24 cellular contexts compared by ENCODE assay signal in the genomic region with DNA sequence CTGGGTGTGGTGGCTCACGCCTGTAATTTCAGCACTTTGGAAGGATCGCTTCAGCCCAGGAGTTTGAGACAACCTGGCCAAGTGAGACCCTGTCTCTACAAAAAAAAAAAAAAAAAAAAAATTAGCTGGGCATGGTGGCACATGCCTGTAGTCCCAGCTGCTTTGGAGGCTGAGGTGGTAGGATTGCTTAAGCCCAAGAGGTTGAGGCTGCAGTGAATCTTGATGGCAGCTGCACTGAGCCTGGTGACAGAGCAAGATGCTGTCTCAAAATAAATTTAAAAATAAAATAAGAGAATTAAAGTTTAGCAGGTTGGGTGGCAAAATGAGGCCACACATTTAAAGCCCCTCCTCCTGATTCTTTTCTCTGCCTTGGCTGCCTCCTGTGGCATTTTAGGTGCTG. TPM values are rescaled to one million over a fixed set of nuclear protein-coding genes. Genes with fewer than 3 reads are reported as not detected.
DNase-seq lines count a peak whose midpoint lies in the region; ATAC-seq, FAIRE-seq and TF ChIP-seq lines count a peak whose summit lies in the region.
"Had no signal": no experiment of that assay in that cellular context is flagged by ENCODE, and none has a peak within 500 bp of the region (broad histone marks: within the 10 kb centered on the region; RNA-seq: fewer than 3 reads in every experiment).

No MANE protein-coding gene starts in this region.

- H3K27me3 Mint-ChIP-seq in naive thymus-derived CD4-positive, alpha-beta T cell, result no peaks in the 10 kb centered on the region

- H3K36me3 ChIP-seq in endothelial cell of umbilical vein (ENCODE audit: control insufficient read depth in 2 of 2, extremely low read depth in 1 of 2, insufficient read depth in 2 of 2, low read length in 2 of 2) (peaks cover under 1 to 4% of the 10 kb centered on the region in 2 experiments), tibial nerve (peaks cover 0 to 57% (median 8%) of the 10 kb centered on the region in 3 donors)
- H3K36me3 ChIP-seq in naive thymus-derived CD4-positive, alpha-beta T cell (ENCODE audit: control insufficient read depth in 2 of 3, insufficient read depth in 3 of 3, low read length in 3 of 3), result peaks cover under 1 to 51% (median 8%) of the 10 kb centered on the region in 3 experiments

- no peak for ATAC-seq in naive thymus-derived CD4-positive, alpha-beta T cell
- ATAC-seq in GM18502 (IDR thresholded peaks at IDR 0.05; ENCODE audit: poor library complexity, unreplicated experiment), result no peak
- no peak for ATAC-seq in HG02588 (IDR thresholded peaks at IDR 0.05; ENCODE audit: unreplicated experiment)

- 91 to 98% methylated on average over 2 of the region's 2 CpGs for WGBS in tibial nerve, 2 donors

- no peak for DNase-seq in RWPE1 (ENCODE audit: low spot score)
- DNase-seq in endothelial cell of umbilical vein (ENCODE audit: low read depth, low spot score), result no peak
- DNase-seq in naive thymus-derived CD4-positive, alpha-beta T cell, result no peak
- DNase-seq in tibial nerve (ENCODE audit: low spot score in 2 of 2), result no peak
- no peak for DNase-seq in NCI-H524 (lab: John Stamatoyannopoulos, UW)
- DNase-seq: activated gamma-delta T cell treated with Interleukin-2 at 50 U/mL for 16 hours; mammary epithelial cell; MM.1S; NCI-H187 treated with DMSO at 0.1 percent for 48 hours; NCI-H524 treated with DMSO at 0.1 percent for 48 hours; SIG-M5; stimulated activated CD4-positive, alpha-beta T cell treated with anti-CD3 and anti-CD28 coated beads, Interleukin-1b, Interleukin-23, amount 100 ng/mL, for 48 hours had no signal

- CTCF ChIA-PET in RWPE1 (lab: Yijun Ruan, JAX) (interaction anchor here (1.0 kb wide), 1 partner anchor 15 kb away, joined by 3 read pairs; no protein-coding TSS in a partner anchor), endothelial cell of umbilical vein (lab: Charles Lee) (interaction anchor here (1.4 to 5.2 kb wide), 3 partner anchors 11 to 24 kb away, joined by 4 to 124 read pairs (median 84); no protein-coding TSS in a partner anchor)
- CTCF ChIA-PET in naive thymus-derived CD4-positive, alpha-beta T cell (lab: Charles Lee), result no interaction called here

- H3K9me3 ChIP-seq in endothelial cell of umbilical vein (replicated peaks; ENCODE audit: control insufficient read depth, insufficient read depth, low read length) (no peaks in the 10 kb centered on the region), tibial nerve (no peaks in the 10 kb centered on the region)
- no peaks in the 10 kb centered on the region for H3K9me3 ChIP-seq in naive thymus-derived CD4-positive, alpha-beta T cell (ENCODE audit: control insufficient read depth in 2 of 3, low read length in 3 of 3)
- H3K9me3 ChIP-seq: ascending aorta had no signal

- peaks cover 0 to 49% (median 23%) of the 10 kb centered on the region in 5 donors for H3K36me3 Mint-ChIP-seq in naive thymus-derived CD4-positive, alpha-beta T cell

- no peaks in the 10 kb centered on the region for H3K9me1 ChIP-seq in endothelial cell of umbilical vein (replicated peaks; ENCODE audit: control insufficient read depth, extremely low read depth, insufficient read depth, low read length)

- no peak for FAIRE-seq in endothelial cell of umbilical vein (lab: Jason Lieb, UNC)
- FAIRE-seq: colon, G401.6, GM12891 had no signal

- H3K4me1 Mint-ChIP-seq in naive thymus-derived CD4-positive, alpha-beta T cell, result peaks cover 5 to 27% (median 19%) of the 10 kb centered on the region in 7 donors

- H4K20me1 ChIP-seq in endothelial cell of umbilical vein (replicated peaks; ENCODE audit: control insufficient read depth, extremely low read depth, insufficient read depth, low read length), result no peaks in the 10 kb centered on the region

- TF ChIP-seq CTCF in RWPE1 (conservative IDR thresholded peaks at IDR 0.05; ENCODE audit: low read depth), result no peak
- no peak for TF ChIP-seq CTCF in endothelial cell of umbilical vein (IDR thresholded peaks at IDR 0.05; ENCODE audit: extremely low read depth in 1 of 2, insufficient read depth in 1 of 2, low read depth in 1 of 2, low read length in 2 of 2)
- TF ChIP-seq CTCF in tibial nerve (IDR thresholded peaks at IDR 0.05), result no peak

- peak overlapping the region in 4 of 9 donors; percentile 65 to 90 (median 74) for H3K27ac Mint-ChIP-seq in naive thymus-derived CD4-positive, alpha-beta T cell

- H2AFZ ChIP-seq in endothelial cell of umbilical vein (ENCODE audit: low read depth, low read length), result no peak overlapping the region

- no TSS peak for BruUV-seq in endothelial cell of umbilical vein (replicated peaks; lab: Mats Ljungman, UMichigan)

- no peaks in the 10 kb centered on the region for H3K79me2 ChIP-seq in endothelial cell of umbilical vein (ENCODE audit: control insufficient read depth, insufficient read depth, low read length)

- H3K27me3 ChIP-seq in endothelial cell of umbilical vein (ENCODE audit: control insufficient read depth in 2 of 2, insufficient read depth in 2 of 2, low read length in 2 of 2), result no peaks in the 10 kb centered on the region
- H3K27me3 ChIP-seq in naive thymus-derived CD4-positive, alpha-beta T cell (ENCODE audit: control insufficient read depth in 2 of 2, insufficient read depth in 2 of 2, low read length in 2 of 2), result no peaks in the 10 kb centered on the region
- H3K27me3 ChIP-seq in tibial nerve, result no peaks in the 10 kb centered on the region
- H3K27me3 ChIP-seq: ascending aorta had no signal

- intact Hi-C loops in endothelial cell of umbilical vein (cut with micrococcal nuclease), result no loop called here
- intact Hi-C loops in naive thymus-derived CD4-positive, alpha-beta T cell (cut with micrococcal nuclease), result no loop called here

- POLR2A ChIA-PET in RWPE1 (lab: Yijun Ruan, JAX; ENCODE audit: low non-redundant PET), result no interaction called here
- POLR2A ChIA-PET in endothelial cell of umbilical vein (lab: Charles Lee), result interaction anchor here (1.9 kb wide), 1 partner anchor 8 kb away, joined by 4 read pairs; no protein-coding TSS in a partner anchor
- POLR2A ChIA-PET in naive thymus-derived CD4-positive, alpha-beta T cell (lab: Charles Lee), result no interaction called here

- H3K27ac ChIP-seq in RWPE1 (peak overlapping the region; percentile 65), endothelial cell of umbilical vein (ENCODE audit: insufficient read depth, low read depth, low read length) (peak overlapping the region; percentile 92), tibial nerve (peak overlapping the region in 3 of 4 donors; percentile 61 to 74 (median 71))
- H3K27ac ChIP-seq in naive thymus-derived CD4-positive, alpha-beta T cell (ENCODE audit: low read depth, low read length), result peak overlapping the region; percentile 53

- H3K9me3 Mint-ChIP-seq in naive thymus-derived CD4-positive, alpha-beta T cell, result no peaks in the 10 kb centered on the region

- H3K4me3 ChIP-seq in endothelial cell of umbilical vein (replicated peaks in 1 of 3; ENCODE audit: insufficient read depth in 1 of 3, low read depth in 1 of 3, low read length in 3 of 3) (no peak overlapping the region), tibial nerve (no peak overlapping the region)
- no peak overlapping the region for H3K4me3 ChIP-seq in naive thymus-derived CD4-positive, alpha-beta T cell (ENCODE audit: low read length)
- H3K4me3 ChIP-seq: ascending aorta had no signal

- no peak overlapping the region for H3K4me3 Mint-ChIP-seq in naive thymus-derived CD4-positive, alpha-beta T cell

- peak overlapping the region; percentile 74 for H3K9ac ChIP-seq in endothelial cell of umbilical vein (replicated peaks; ENCODE audit: extremely low read depth, insufficient read depth, low read length)

- dilution Hi-C loops in endothelial cell of umbilical vein (cut with MboI; ENCODE audit: extremely low pct_ligation_motif_present, low sequenced_read_pairs), result no loop called here

- no peak for TF ChIP-seq EP300 in tibial nerve (IDR thresholded peaks at IDR 0.05)

- no peak for TF ChIP-seq POLR2A in endothelial cell of umbilical vein (IDR thresholded peaks at IDR 0.05; ENCODE audit: low read depth, low read length)
- TF ChIP-seq POLR2A in tibial nerve (IDR thresholded peaks at IDR 0.05), result no peak

- H3K4me1 ChIP-seq in endothelial cell of umbilical vein (ENCODE audit: control insufficient read depth, extremely low read depth, insufficient read depth, low read length) (peaks cover 34% of the 10 kb centered on the region), tibial nerve (peaks cover 0 to 29% (median 7%) of the 10 kb centered on the region in 4 donors)
- peaks cover 0 to 6% of the 10 kb centered on the region in 2 donors for H3K4me1 ChIP-seq in naive thymus-derived CD4-positive, alpha-beta T cell (ENCODE audit: control insufficient read depth in 2 of 2, insufficient read depth in 2 of 2, low read length in 2 of 2)
- H3K4me1 ChIP-seq: ascending aorta had no signal

- no peak overlapping the region for H3K4me2 ChIP-seq in endothelial cell of umbilical vein (ENCODE audit: insufficient read depth, low read length)

TF ChIP-seq in endothelial cell of umbilical vein, 7 proteins besides CTCF, POLR2A, EP300 and RAD21 (continues in another document):
- TF ChIP-seq FOS (IDR thresholded peaks at IDR 0.05; ENCODE audit: borderline replicate concordance, insufficient read depth, low read length), result no peak
- no peak for TF ChIP-seq POLR2AphosphoS5 (IDR thresholded peaks at IDR 0.05; ENCODE audit: insufficient read depth, low read depth, low read length)

RNA-seq across cellular contexts. Expression of gene HTT, which starts 47.1 kb away (rescaled TPM):
- total RNA-seq in endothelial cell of umbilical vein, result 61.2 and 63.2 TPM in 2 replicates
- 13.4 and 15.7 TPM in 2 replicates for polyA plus RNA-seq in endothelial cell of umbilical vein
- 12.9 and 14.5 TPM in 2 replicates for polyA plus RNA-seq in endothelial cell of umbilical vein (2011; cell fraction: cytosol; rRNA removed)
- 71.6 and 77.5 TPM in 2 replicates for polyA plus RNA-seq in endothelial cell of umbilical vein (2011; cell fraction: nucleus; rRNA removed)
- 19.8 and 30.9 TPM in 2 replicates for polyA plus RNA-seq in endothelial cell of umbilical vein (2012)
- polyA minus RNA-seq in endothelial cell of umbilical vein, result 126 and 128 TPM in 2 replicates
- 55.3 TPM for polyA minus RNA-seq in endothelial cell of umbilical vein (2011; cell fraction: cytosol; rRNA and poly(A)+ RNA removed)
- 139 and 197 TPM in 2 replicates for polyA minus RNA-seq in endothelial cell of umbilical vein (2011; cell fraction: nucleus; rRNA and poly(A)+ RNA removed)
- 100 to 1,000 TPM in 1 of 5 experiments, 10 to 100 TPM in 4; 61.4 to 115 (median 72.5) TPM for total RNA-seq in naive thymus-derived CD4-positive, alpha-beta T cell
- 1 to 10 TPM; 2.4 to 5.2 TPM for polyA plus RNA-seq in naive thymus-derived CD4-positive, alpha-beta T cell
- total RNA-seq in tibial nerve, result 10 to 100 TPM; 62.2 to 93.6 (median 81.2) TPM

RNA-seq across cellular contexts. Expression of gene HTT-AS, which starts 47.3 kb away (rescaled TPM):
- total RNA-seq in endothelial cell of umbilical vein, result not detected in 2 replicates
- not detected in 2 replicates for polyA plus RNA-seq in endothelial cell of umbilical vein
- not detected in 2 replicates for polyA plus RNA-seq in endothelial cell of umbilical vein (2011; cell fraction: cytosol; rRNA removed)
- not detected in 2 replicates for polyA plus RNA-seq in endothelial cell of umbilical vein (2011; cell fraction: nucleus; rRNA removed)
- polyA plus RNA-seq in endothelial cell of umbilical vein (2012), result not detected in 2 replicates
- polyA minus RNA-seq in endothelial cell of umbilical vein, result not detected in 2 replicates
- not detected for polyA minus RNA-seq in endothelial cell of umbilical vein (2011; cell fraction: cytosol; rRNA and poly(A)+ RNA removed)
- polyA minus RNA-seq in endothelial cell of umbilical vein (2011; cell fraction: nucleus; rRNA and poly(A)+ RNA removed), result not detected in 2 replicates
- total RNA-seq in naive thymus-derived CD4-positive, alpha-beta T cell, result not detected
- polyA plus RNA-seq in naive thymus-derived CD4-positive, alpha-beta T cell, result not detected
- not detected for total RNA-seq in tibial nerve
- total RNA-seq: ascending aorta; glomerular endothelial cell; mammary epithelial cell; pulmonary artery endothelial cell; subcutaneous adipose tissue; T-helper 2 cell treated with Interferon-gamma antibody and Interleukin-4, amounts not matched to agents 100 ng/mL and 5 ng/mL, for 36 hours had no signal
- polyA plus RNA-seq: BJ, mammary epithelial cell, neural cell had no signal
